ENCODE assay signal across 11 cellular contexts in the genomic region with DNA sequence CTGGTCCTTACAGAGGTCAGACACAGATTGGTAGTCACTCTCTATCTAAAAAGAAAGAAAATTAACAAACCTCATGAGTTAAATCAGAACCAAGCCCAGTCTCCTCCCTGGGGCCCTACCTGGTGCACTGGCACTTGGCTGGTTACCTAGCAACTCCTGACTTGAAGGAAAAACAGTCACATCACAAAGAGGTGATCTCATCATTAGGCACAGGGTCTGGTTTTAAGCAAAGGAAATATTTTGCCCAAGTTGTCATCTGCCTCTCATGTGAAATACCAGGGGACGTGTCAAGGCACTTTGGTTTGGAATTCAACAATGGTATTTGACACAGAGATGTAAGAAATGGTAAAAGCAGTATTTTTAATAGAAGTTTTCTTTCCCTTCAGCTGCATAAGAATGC. TPM values are rescaled to one million over a fixed set of nuclear protein-coding genes. Genes with fewer than 3 reads are reported as not detected.
A peak's percentile ranks its signal among the peaks of the same experiment; 100 is the strongest.
DNase-seq lines count a peak whose midpoint lies in the region; ATAC-seq and TF ChIP-seq lines count a peak whose summit lies in the region.
"Had no signal": no experiment of that assay in that cellular context is flagged by ENCODE, and none has a peak within 500 bp of the region (broad histone marks: within the 10 kb centered on the region; RNA-seq: fewer than 3 reads in every experiment).

No MANE protein-coding gene starts in this region.

- no peak overlapping the region for H3K27ac Mint-ChIP-seq in T-helper 17 cell

- no peaks in the 10 kb centered on the region for H3K36me3 ChIP-seq in effector memory CD4-positive, alpha-beta T cell (ENCODE audit: control insufficient read depth, insufficient read depth, low read length)
- H3K36me3 ChIP-seq in gastrocnemius medialis, result no peaks in the 10 kb centered on the region
- H3K36me3 ChIP-seq: adrenal gland had no signal

- DNase-seq in A172 (ENCODE audit: low spot score) (peak; percentile 33), GM04504 (ENCODE audit: low read depth) (peak; percentile 17), T-helper 17 cell (no peak), iPS-NIHi11 (ENCODE audit: low spot score) (peak; percentile 45), gastrocnemius medialis (no peak), NCI-H1092 treated with DMSO at 0.1 percent for 48 hours (lab: John Stamatoyannopoulos, UW) (no peak)
- DNase-seq in effector memory CD4-positive, alpha-beta T cell, result no peak
- DNase-seq: adrenal gland, small intestine had no signal

- H3K36me3 Mint-ChIP-seq in T-helper 17 cell (ENCODE audit: low read depth), result no peaks in the 10 kb centered on the region

- H3K27ac ChIP-seq in effector memory CD4-positive, alpha-beta T cell (ENCODE audit: insufficient read depth, low read length, poor library complexity, severe bottlenecking), result no peak overlapping the region
- H3K27ac ChIP-seq in gastrocnemius medialis, result no peak overlapping the region
- H3K27ac ChIP-seq: adrenal gland, HL-60 had no signal

- no peak for TF ChIP-seq POLR2A in gastrocnemius medialis (IDR thresholded peaks at IDR 0.05)

- intact Hi-C loops in gastrocnemius medialis (cut with DNase I; ENCODE audit: low total_unique reads), result no loop called here

- in situ Hi-C loops in gastrocnemius medialis (cut with MboI; ENCODE audit: low sequenced_read_pairs in 4 of 4), result no loop called here

- no peaks in the 10 kb centered on the region for H3K27me3 ChIP-seq in effector memory CD4-positive, alpha-beta T cell (replicated peaks; ENCODE audit: control insufficient read depth, insufficient read depth, low read length, poor library complexity, severe bottlenecking)
- H3K27me3 ChIP-seq in gastrocnemius medialis, result no peaks in the 10 kb centered on the region
- H3K27me3 ChIP-seq: adrenal gland had no signal

- no peaks in the 10 kb centered on the region for H3K9me3 ChIP-seq in T-helper 17 cell (ENCODE audit: control insufficient read depth, low read length, poor library complexity, severe bottlenecking)
- H3K9me3 ChIP-seq in effector memory CD4-positive, alpha-beta T cell (ENCODE audit: control insufficient read depth, low read length), result no peaks in the 10 kb centered on the region
- H3K9me3 ChIP-seq in gastrocnemius medialis, result no peaks in the 10 kb centered on the region
- H3K9me3 ChIP-seq: adrenal gland had no signal

- H3K4me1 ChIP-seq in effector memory CD4-positive, alpha-beta T cell (ENCODE audit: control insufficient read depth, insufficient read depth, low read length, poor library complexity, severe bottlenecking), result no peaks in the 10 kb centered on the region
- no peaks in the 10 kb centered on the region for H3K4me1 ChIP-seq in gastrocnemius medialis
- H3K4me1 ChIP-seq: adrenal gland had no signal

- peaks cover 20% of the 10 kb centered on the region for H3K27me3 Mint-ChIP-seq in T-helper 17 cell

- ATAC-seq in T-helper 17 cell, result peak; percentile 47
- ATAC-seq in HG02973 (IDR thresholded peaks at IDR 0.05; ENCODE audit: unreplicated experiment), result no peak
- no peak for ATAC-seq in gastrocnemius medialis

- no peak for TF ChIP-seq CTCF in gastrocnemius medialis (IDR thresholded peaks at IDR 0.05 in 4 of 5, conservative IDR thresholded peaks at IDR 0.05 in 1 of 5)

- H3K4me3 Mint-ChIP-seq in T-helper 17 cell, result no peak overlapping the region

- H3K4me1 Mint-ChIP-seq in T-helper 17 cell, result peaks cover 14% of the 10 kb centered on the region

- H3K4me3 ChIP-seq in effector memory CD4-positive, alpha-beta T cell (ENCODE audit: insufficient read depth, low read depth, low read length, poor library complexity, severe bottlenecking), result no peak overlapping the region
- no peak overlapping the region for H3K4me3 ChIP-seq in gastrocnemius medialis
- H3K4me3 ChIP-seq: adrenal gland had no signal

RNA-seq across cellular contexts. Expression of gene FMN1, which starts 47.7 kb away (rescaled TPM):
- total RNA-seq in A172 (2014; rRNA removed; shearing (Covaris generic)), result 0.36 and 0.95 TPM in 2 replicates
- total RNA-seq in T-helper 17 cell, result 10 to 100 TPM; 18.7 to 35.2 TPM
- 1 to 10 TPM; 2.6 to 6.6 (median 4.2) TPM for total RNA-seq in gastrocnemius medialis

Comparison
In these comparisons a context has a peak if more than half of its experiments do, and no peak if none do; other contexts are left out.
1. DNase-seq: peak in A172 (single experiment), GM04504 (single experiment) and iPS-NIHi11 (single experiment); none in T-helper 17 cell (0 of 3), effector memory CD4-positive, alpha-beta T cell (0 of 3), gastrocnemius medialis (0 of 2) and NCI-H1092 treated with DMSO at 0.1 percent for 48 hours (single experiment).